In genomic region chr20:32078322-32078721, GRCh38 we compare ENCODE assay signal across 18 cellular contexts. TPM values are rescaled to one million over a fixed set of nuclear protein-coding genes. Genes with fewer than 3 reads are reported as not detected.
A peak's percentile ranks its signal among the peaks of the same experiment; 100 is the strongest.
DNase-seq lines count a peak whose midpoint lies in the region; ATAC-seq, FAIRE-seq and TF ChIP-seq lines count a peak whose summit lies in the region.
"Had no signal": no experiment of that assay in that cellular context is flagged by ENCODE, and none has a peak within 500 bp of the region (broad histone marks: within the 10 kb centered on the region; RNA-seq: fewer than 3 reads in every experiment).

No MANE protein-coding gene starts in this region.

- BruUV-seq in K562 (replicated peaks; lab: Mats Ljungman, UMichigan), result no TSS peak

- TF ChIP-seq POLR2A in A549 (IDR thresholded peaks at IDR 0.05; ENCODE audit: low read length) (no peak), K562 (conservative IDR thresholded peaks at IDR 0.05) (no peak)

- intact Hi-C loops in K562 (cut with micrococcal nuclease), result no loop called here

- H3K79me2 ChIP-seq in K562 (ENCODE audit: control insufficient read depth, insufficient read depth, low read length), result no peaks in the 10 kb centered on the region

- H3K4me3 ChIP-seq in A549 (no peak overlapping the region), K562 (no peak overlapping the region), neutrophil (ENCODE audit: low read depth in 1 of 2, low read length in 1 of 2) (no peak overlapping the region)
- no peak overlapping the region for H3K4me3 ChIP-seq in BLaER1 treated with 17β-estradiol and CSF1 and Interleukin-3, amounts not matched to agents 10 nM and 100 nM

- DNase-seq in A549 (ENCODE audit: low read depth in 1 of 2, low spot score in 1 of 2) (no peak), K562 (ENCODE audit: extremely low read depth in 1 of 4, low spot score in 3 of 4) (no peak), COR-L47 (lab: John Stamatoyannopoulos, UW) (no peak), activated gamma-delta T cell (lab: John Stamatoyannopoulos, UW) (no peak)
- DNase-seq: 8988T; Caco-2; CD4-positive, alpha-beta memory T cell; DMS153; DND-41; GOT3; H7; HCEC 1CT had no signal

- 87% methylated on average over 5 of the region's 5 CpGs for WGBS in A549 (ENCODE audit: missing lambda C conversion rate)
- 48% methylated on average over 5 of the region's 5 CpGs for WGBS in K562 (ENCODE audit: insufficient coverage, low coverage, missing lambda C conversion rate)

- H3K4me1 ChIP-seq in A549, result no peaks in the 10 kb centered on the region
- H3K4me1 ChIP-seq in BLaER1 treated with 17β-estradiol and CSF1 and Interleukin-3, amounts not matched to agents 10 nM and 100 nM, result peaks cover 40 to 100% (median 78%) of the 10 kb centered on the region in 10 experiments
- H3K4me1 ChIP-seq in K562 (replicated peaks in 1 of 2; ENCODE audit: control insufficient read depth in 2 of 2, insufficient read depth in 2 of 2, low read length in 2 of 2), result no peaks in the 10 kb centered on the region; a peak in 1 of 5 replicates
- H3K4me1 ChIP-seq in neutrophil (ENCODE audit: control insufficient read depth in 1 of 2, insufficient read depth in 1 of 2, low read depth in 1 of 2, low read length in 1 of 2), result peaks cover 41 to 49% of the 10 kb centered on the region in 2 experiments
- H3K4me1 ChIP-seq: Caco-2 had no signal

- no peaks in the 10 kb centered on the region for H3K27me3 ChIP-seq in BLaER1 treated with 17β-estradiol and CSF1 and Interleukin-3, amounts not matched to agents 10 nM and 100 nM
- H3K27me3 ChIP-seq in K562 (ENCODE audit: control insufficient read depth in 2 of 2, insufficient read depth in 2 of 2, low read length in 2 of 2) (peaks cover 33 to 46% of the 10 kb centered on the region in 2 experiments), neutrophil (no peaks in the 10 kb centered on the region)

- POLR2A ChIA-PET in A549 (lab: Yijun Ruan, JAX), result no interaction called here
- POLR2A ChIA-PET in K562 (lab: Yijun Ruan, JAX), result interaction anchor here (0.6 kb wide), 1 partner anchor 37 kb away, joined by 3 read pairs; no protein-coding TSS in a partner anchor

- CTCF ChIA-PET in A549 (lab: Yijun Ruan, JAX) (interaction anchor here (1.2 to 6.7 kb wide), 3 partner anchors 13 to 47 kb away, joined by 4 to 38 read pairs (median 8); no protein-coding TSS in a partner anchor), K562 (lab: Yijun Ruan, JAX; ENCODE audit: low intra/inter-chr PET ratio) (no interaction called here)

- FAIRE-seq in A549 (lab: Jason Lieb, UNC), result no peak
- FAIRE-seq in K562 (lab: Jason Lieb, UNC), result no peak
- FAIRE-seq: G401.6, GM12892 had no signal

- no peak overlapping the region for H2AFZ ChIP-seq in K562 (ENCODE audit: low read depth, low read length)

- TF ChIP-seq EP300 in A549 (IDR thresholded peaks at IDR 0.05) (no peak), K562 (IDR thresholded peaks at IDR 0.05; ENCODE audit: low read length) (no peak)

- H3K36me3 ChIP-seq in BLaER1 treated with 17β-estradiol and CSF1 and Interleukin-3, amounts not matched to agents 10 nM and 100 nM, result peaks cover 0 to 99% (median 96%) of the 10 kb centered on the region in 11 experiments; a peak in 17 of 22 replicates
- no peaks in the 10 kb centered on the region for H3K36me3 ChIP-seq in K562 (ENCODE audit: control insufficient read depth, insufficient read depth, low read length)
- H3K36me3 ChIP-seq in neutrophil, result peaks cover 100% of the 10 kb centered on the region

- H3K9me3 ChIP-seq in A549 (no peaks in the 10 kb centered on the region), K562 (replicated peaks; ENCODE audit: control insufficient read depth, insufficient read depth, low read depth, low read length) (no peaks in the 10 kb centered on the region), neutrophil (peaks cover 4% of the 10 kb centered on the region)
- no peaks in the 10 kb centered on the region for H3K9me3 ChIP-seq in BLaER1 treated with 17β-estradiol and CSF1 and Interleukin-3, amounts not matched to agents 10 nM and 100 nM (replicated peaks in 1 of 11)
- H3K9me3 ChIP-seq: Caco-2 had no signal

- in situ Hi-C loops in K562 (cut with MboI), result no loop called here

- no peaks in the 10 kb centered on the region for H3K9me1 ChIP-seq in K562 (ENCODE audit: control insufficient read depth, insufficient read depth, low read length)

- TF ChIP-seq RAD21 in A549 (conservative IDR thresholded peaks at IDR 0.05 in 1 of 2, IDR thresholded peaks at IDR 0.05 in 1 of 2), result no peak
- no peak for TF ChIP-seq RAD21 in K562 (CRISPR knock-in tag; conservative IDR thresholded peaks at IDR 0.05 in 1 of 2, IDR thresholded peaks at IDR 0.05 in 1 of 2)

- H3K9ac ChIP-seq in BLaER1 treated with 17β-estradiol and CSF1 and Interleukin-3, amounts not matched to agents 10 nM and 100 nM, result peak overlapping the region in 6 of 11 experiments; percentile 13 to 83 (median 43); a peak in 7 of 22 replicates
- H3K9ac ChIP-seq in K562 (ENCODE audit: insufficient read depth in 1 of 2, low read depth in 2 of 2, low read length in 2 of 2), result no peak overlapping the region

- ATAC-seq in A549 (no peak), K562 (no peak), HG03039 (IDR thresholded peaks at IDR 0.05; ENCODE audit: unreplicated experiment) (no peak)

- no peak overlapping the region for H3K4me2 ChIP-seq in A549
- H3K4me2 ChIP-seq in BLaER1 treated with 17β-estradiol and CSF1 and Interleukin-3, amounts not matched to agents 10 nM and 100 nM, result peak overlapping the region in 10 of 11 experiments; percentile 17 to 86 (median 70); a peak in 19 of 22 replicates
- H3K4me2 ChIP-seq in K562 (ENCODE audit: insufficient read depth, low read length), result no peak overlapping the region

- no peak overlapping the region for H3K27ac ChIP-seq in A549
- peak overlapping the region in 10 of 11 experiments; percentile 12 to 100 (median 65); a peak in 16 of 22 replicates for H3K27ac ChIP-seq in BLaER1 treated with 17β-estradiol and CSF1 and Interleukin-3, amounts not matched to agents 10 nM and 100 nM
- no peak overlapping the region for H3K27ac ChIP-seq in K562 (ENCODE audit: extremely low read depth, low read depth, low read length)
- peak overlapping the region; percentile 100 for H3K27ac ChIP-seq in neutrophil

- TF ChIP-seq CTCF in A549 (IDR thresholded peaks at IDR 0.05), result no peak
- TF ChIP-seq CTCF in K562 (IDR thresholded peaks at IDR 0.05 in 2 of 3, conservative IDR thresholded peaks at IDR 0.05 in 1 of 3; ENCODE audit: insufficient read depth in 2 of 3, low read depth in 1 of 3, low read length in 3 of 3), result no peak
- TF ChIP-seq CTCF in neutrophil (IDR thresholded peaks at IDR 0.05), result no peak

- H4K20me1 ChIP-seq in BLaER1 treated with 17β-estradiol and CSF1 and Interleukin-3, amounts not matched to agents 10 nM and 100 nM, result peaks cover 0 to 6% (median 0%) of the 10 kb centered on the region in 11 experiments; a peak in 2 of 22 replicates
- no peaks in the 10 kb centered on the region for H4K20me1 ChIP-seq in K562 (replicated peaks; ENCODE audit: control insufficient read depth, insufficient read depth, low read length)

RNA-seq across cellular contexts. Expression of gene HCK, which starts 26.3 kb away (rescaled TPM):
- polyA plus RNA-seq in A549 (2011; rRNA removed) (0.06 and 0.07 TPM in 2 replicates), A549 (2017; fragmentation: RNase III; extraction: RNeasy Plus Mini Kit Qiagen cat#74134 plus additional on column Dnase treatment) (0.07 TPM in 1 of 3 replicates, not detected in the others), K562 (2011; rRNA removed) (0.04 TPM in 1 of 2 replicates, not detected in the other), K562 (2014; fragmentation: Illumina TruSeq; extraction: Trizol) (not detected in 2 replicates), K562 (2014; fragmentation: Nextera tagmentation; extraction: Ambion mirVana) (not detected), K562 (2014; rRNA removed) (0.09 TPM in 1 of 2 replicates, not detected in the other)
- polyA plus RNA-seq in A549 (2012; cell fraction: cytosol; rRNA removed), result not detected in 2 replicates
- polyA plus RNA-seq in A549 (2012; cell fraction: nucleus; rRNA removed), result 0.05 TPM in 1 of 2 replicates, not detected in the other
- 0.15 and 0.25 TPM in 2 replicates for polyA minus RNA-seq in A549 (2011; rRNA and poly(A)+ RNA removed)
- total RNA-seq in K562 (2011; cell fraction: chromatin; rRNA removed; ENCODE audit: low replicate concordance), result not detected in 2 replicates
- total RNA-seq in K562 (2011; cell fraction: nucleolus; rRNA removed), result not detected in 2 replicates
- total RNA-seq in K562 (2011; cell fraction: nucleoplasm; rRNA removed), result not detected in 2 replicates
- total RNA-seq in K562 (2014; rRNA removed) (0.27 TPM in 1 of 2 replicates, not detected in the other), K562 (2014; rRNA removed; fragmentation: Illumina TruSeq; extraction: Trizol) (not detected in 2 replicates), K562 (2015; rRNA removed; fragmentation: Illumina TruSeq; extraction: Trizol) (0.38 and 0.51 TPM in 2 replicates), K562 (2021) (not detected in 2 replicates)
- polyA plus RNA-seq in K562 (2011; cell fraction: cytosol; rRNA removed), result 0.01 and 0.07 TPM in 2 replicates
- polyA plus RNA-seq in K562 (2011; cell fraction: nucleus; rRNA removed), result not detected in 2 replicates
- polyA plus RNA-seq in K562 (2012), result 0.13 and 0.50 TPM in 2 replicates
- 0.18 TPM in 1 of 2 replicates, not detected in the other for polyA minus RNA-seq in K562 (2011; rRNA and poly(A)+ RNA removed)
- polyA minus RNA-seq in K562 (2011; cell fraction: cytosol; rRNA and poly(A)+ RNA removed), result not detected in 2 replicates
- not detected in 2 replicates for polyA minus RNA-seq in K562 (2011; cell fraction: nucleus; rRNA and poly(A)+ RNA removed)
- total RNA-seq: A673, Caco-2 had no signal

RNA-seq across cellular contexts. Expression of gene TM9SF4, which starts 31.2 kb away (rescaled TPM):
- polyA plus RNA-seq in A549 (2011; rRNA removed) (60.0 and 72.8 TPM in 2 replicates), A549 (2017; fragmentation: RNase III; extraction: RNeasy Plus Mini Kit Qiagen cat#74134 plus additional on column Dnase treatment) (40.3 to 52.3 TPM (median 51.4 TPM) in 3 replicates), K562 (2011; rRNA removed) (39.7 and 54.8 TPM in 2 replicates), K562 (2014; fragmentation: Illumina TruSeq; extraction: Trizol) (41.0 and 46.3 TPM in 2 replicates), K562 (2014; fragmentation: Nextera tagmentation; extraction: Ambion mirVana) (10 to 100 TPM; 15.9 to 20.2 TPM), K562 (2014; rRNA removed) (26.9 and 30.2 TPM in 2 replicates)
- polyA plus RNA-seq in A549 (2012; cell fraction: cytosol; rRNA removed), result 33.8 and 40.8 TPM in 2 replicates
- 68.7 and 75.1 TPM in 2 replicates for polyA plus RNA-seq in A549 (2012; cell fraction: nucleus; rRNA removed)
- 94.5 and 111 TPM in 2 replicates for polyA minus RNA-seq in A549 (2011; rRNA and poly(A)+ RNA removed)
- 78.5 and 135 TPM in 2 replicates for total RNA-seq in K562 (2011; cell fraction: chromatin; rRNA removed; ENCODE audit: low replicate concordance)
- 130 and 142 TPM in 2 replicates for total RNA-seq in K562 (2011; cell fraction: nucleolus; rRNA removed)
- total RNA-seq in K562 (2011; cell fraction: nucleoplasm; rRNA removed), result 113 and 145 TPM in 2 replicates
- total RNA-seq in K562 (2014; rRNA removed) (14.5 and 22.1 TPM in 2 replicates), K562 (2014; rRNA removed; fragmentation: Illumina TruSeq; extraction: Trizol) (19.7 and 20.9 TPM in 2 replicates), K562 (2015; rRNA removed; fragmentation: Illumina TruSeq; extraction: Trizol) (25.6 and 29.2 TPM in 2 replicates), K562 (2021) (35.0 and 37.9 TPM in 2 replicates)
- 46.2 and 53.5 TPM in 2 replicates for polyA plus RNA-seq in K562 (2011; cell fraction: cytosol; rRNA removed)
- polyA plus RNA-seq in K562 (2011; cell fraction: nucleus; rRNA removed), result 53.7 and 73.9 TPM in 2 replicates
- 30.7 and 40.9 TPM in 2 replicates for polyA plus RNA-seq in K562 (2012)
- 45.1 and 50.0 TPM in 2 replicates for polyA minus RNA-seq in K562 (2011; rRNA and poly(A)+ RNA removed)
- 38.8 and 51.2 TPM in 2 replicates for polyA minus RNA-seq in K562 (2011; cell fraction: cytosol; rRNA and poly(A)+ RNA removed)
- 41.9 and 70.4 TPM in 2 replicates for polyA minus RNA-seq in K562 (2011; cell fraction: nucleus; rRNA and poly(A)+ RNA removed)

Comparison
In these comparisons a context has a peak if more than half of its experiments do, and no peak if none do; other contexts are left out.
1. H3K27ac ChIP-seq: peak in BLaER1 treated with 17β-estradiol and CSF1 and Interleukin-3, amounts not matched to agents 10 nM and 100 nM (10 of 11) and neutrophil (single experiment); none in A549 (0 of 2) and K562 (single experiment).
2. H3K4me2 ChIP-seq: peak in BLaER1 treated with 17β-estradiol and CSF1 and Interleukin-3, amounts not matched to agents 10 nM and 100 nM (10 of 11); none in A549 (single experiment) and K562 (single experiment).
3. H3K9ac ChIP-seq: peak in BLaER1 treated with 17β-estradiol and CSF1 and Interleukin-3, amounts not matched to agents 10 nM and 100 nM (6 of 11); none in K562 (0 of 2).
4. Of the 35 proteins assayed by ChIP-seq in both K562 and A549: peak only in K562: CHD4, HDAC2 and KDM1A; only in A549: none; in both: ZFP36; in neither: 31.